Comparison of ENCODE assay signal across 1 cellular context in genomic region chr1:168636200-168636599, GRCh38.
TF ChIP-seq lines count a peak whose summit lies in the region.

No MANE protein-coding gene starts in this region.

TF ChIP-seq in GM23338, 12 proteins besides CTCF, POLR2A, EP300 and RAD21 (continued from another document):
- no peak for TF ChIP-seq ZNF462 (CRISPR knock-in tag; IDR thresholded peaks at IDR 0.05)
- TF ChIP-seq CREB1 (CRISPR knock-in tag; IDR thresholded peaks at IDR 0.05; ENCODE audit: low read depth), result no peak
- TF ChIP-seq NANOG (IDR thresholded peaks at IDR 0.05; ENCODE audit: borderline replicate concordance), result no peak
- TF ChIP-seq EZH2 (IDR thresholded peaks at IDR 0.05; ENCODE audit: low read depth, unreplicated experiment), result no peak
- no peak for TF ChIP-seq POLR2AphosphoS5 (IDR thresholded peaks at IDR 0.05; ENCODE audit: low read depth)
- TF ChIP-seq ETS1 (IDR thresholded peaks at IDR 0.05), result no peak
- no peak for TF ChIP-seq STAT1 (IDR thresholded peaks at IDR 0.05; ENCODE audit: unreplicated experiment)
- TF ChIP-seq ZNF331 (CRISPR knock-in tag; IDR thresholded peaks at IDR 0.05; ENCODE audit: low read depth), result no peak
- TF ChIP-seq ZNF114 (CRISPR knock-in tag; IDR thresholded peaks at IDR 0.05), result no peak
